Comparison of ENCODE assay signal across 8 cellular contexts in genomic region chr6:134173936-134174789, GRCh38.
DNase-seq lines count a peak whose midpoint lies in the region; ATAC-seq, FAIRE-seq and TF ChIP-seq lines count a peak whose summit lies in the region.

No MANE protein-coding gene starts in this region.

- no peaks in the 10 kb centered on the region for H3K79me2 ChIP-seq in OCI-LY7 (ENCODE audit: insufficient read depth, low read depth, low read length)

- H4K20me1 ChIP-seq in OCI-LY7 (ENCODE audit: insufficient read depth, low read length), result no peaks in the 10 kb centered on the region

- peak overlapping the region; percentile 39 for H3K27ac ChIP-seq in OCI-LY7 (ENCODE audit: low read depth, low read length, poor library complexity, severe bottlenecking)
- peak overlapping the region; percentile 96 to 98 for H3K27ac ChIP-seq in esophagus (ENCODE audit: low read depth in 2 of 2, low read length in 1 of 2)

- DNase-seq in GM12891 (ENCODE audit: insufficient read length, low spot score) (peak; percentile 35), OCI-LY7 (ENCODE audit: low spot score) (peak; percentile 86)
- peak; percentile 74 for DNase-seq in Jurkat, Clone E6-1 (ENCODE audit: low read depth, low spot score)
- DNase-seq in activated T-cell treated with anti-CD3 and anti-CD28 coated beads, Interleukin-2, amount 50 U/mL, for 1 hour, result peak; percentile 85
- peak; percentile 71 to 88 for DNase-seq in stimulated activated CD8-positive, alpha-beta memory T cell treated with anti-CD3 and anti-CD28 coated beads, Interleukin-4, amount 100 ng/mL, for 4 hours (ENCODE audit: low read depth in 2 of 2, low spot score in 1 of 2)

- H3K9me3 ChIP-seq in OCI-LY7 (ENCODE audit: low read length), result no peaks in the 10 kb centered on the region
- no peaks in the 10 kb centered on the region for H3K9me3 ChIP-seq in esophagus (ENCODE audit: control insufficient read depth in 2 of 2, insufficient read depth in 1 of 2, low read depth in 1 of 2, low read length in 1 of 2)
- no peaks in the 10 kb centered on the region for H3K9me3 ChIP-seq in mucosa of stomach (ENCODE audit: control insufficient read depth, low read length)

- peak overlapping the region; percentile 82 for H3K9ac ChIP-seq in mucosa of stomach (ENCODE audit: low read length)

- ATAC-seq in GM18498 (IDR thresholded peaks at IDR 0.05; ENCODE audit: unreplicated experiment), result no peak

- CTCF ChIA-PET in OCI-LY7 (lab: Charles Lee; ENCODE audit: unreplicated experiment), result interaction anchor here (1.0 to 1.6 kb wide), 3 partner anchors 9 to 477 kb away, joined by 4 read pairs; no protein-coding TSS in a partner anchor

- no peak for TF ChIP-seq POLR2A in GM12891 (IDR thresholded peaks at IDR 0.05; ENCODE audit: low read depth, low read length)

- intact Hi-C loops in OCI-LY7 (cut with micrococcal nuclease; ENCODE audit: unreplicated experiment), result loop anchor here (1.0 to 10.0 kb wide), 7 partner anchors 281 to 1261 kb away; no protein-coding TSS in a partner anchor

- H3K4me1 ChIP-seq in OCI-LY7 (ENCODE audit: insufficient read depth, low read length, poor library complexity, severe bottlenecking) (peaks cover 35% of the 10 kb centered on the region), esophagus (ENCODE audit: control insufficient read depth in 2 of 2, insufficient read depth in 2 of 2, low read length in 1 of 2) (peaks cover 0 to 7% of the 10 kb centered on the region in 2 donors), mucosa of stomach (ENCODE audit: control insufficient read depth, insufficient read depth, low read length) (peaks cover 9% of the 10 kb centered on the region)

- 0 to 1% methylated on average over 24 of the region's 24 CpGs for WGBS in esophagus, 2 donors

- no peaks in the 10 kb centered on the region for H3K9me2 ChIP-seq in OCI-LY7 (ENCODE audit: insufficient read depth, low read length)

- H3K4me2 ChIP-seq in OCI-LY7 (ENCODE audit: low read length), result peak overlapping the region; percentile 91

- H3K27me3 ChIP-seq in esophagus (ENCODE audit: control insufficient read depth in 1 of 2, insufficient read depth in 2 of 2, low read length in 2 of 2), result no peaks in the 10 kb centered on the region
- H3K27me3 ChIP-seq in mucosa of stomach (ENCODE audit: control insufficient read depth, insufficient read depth, low read length), result no peaks in the 10 kb centered on the region

- peaks cover 38% of the 10 kb centered on the region for H3K36me3 ChIP-seq in OCI-LY7 (ENCODE audit: insufficient read depth, low read length)
- peaks cover 18 to 19% of the 10 kb centered on the region in 2 donors for H3K36me3 ChIP-seq in esophagus (ENCODE audit: control insufficient read depth in 2 of 2, insufficient read depth in 2 of 2, low read length in 1 of 2)
- H3K36me3 ChIP-seq in mucosa of stomach (ENCODE audit: control insufficient read depth, insufficient read depth, low read length), result peaks cover 14% of the 10 kb centered on the region

- TF ChIP-seq CTCF in OCI-LY7 (conservative IDR thresholded peaks at IDR 0.05; ENCODE audit: low read length), result peak; percentile 98

- POLR2A ChIA-PET in OCI-LY7 (lab: Charles Lee), result interaction anchor here (1.0 to 1.1 kb wide), 2 partner anchors 9 to 464 kb away, joined by 4 to 5 read pairs; no protein-coding TSS in a partner anchor

- H2AFZ ChIP-seq in OCI-LY7 (ENCODE audit: low read length), result peak overlapping the region; percentile 89

- TSS peak; percentile 84 for BruUV-seq in OCI-LY7 (replicated peaks; lab: Mats Ljungman, UMichigan)

- FAIRE-seq in GM12891 (lab: Jason Lieb, UNC), result peak; percentile 41

- peak overlapping the region; percentile 61 for H3K4me3 ChIP-seq in Jurkat, Clone E6-1 (ENCODE audit: low read length)
- H3K4me3 ChIP-seq in OCI-LY7 (ENCODE audit: low read depth, low read length, poor library complexity, severe bottlenecking) (peak overlapping the region; percentile 76), esophagus (ENCODE audit: low read depth in 1 of 2, low read length in 2 of 2) (peak overlapping the region; percentile 78 to 87), mucosa of stomach (ENCODE audit: low read length) (peak overlapping the region; percentile 44)

TF ChIP-seq in GM12891, 5 proteins besides CTCF, POLR2A, EP300 and RAD21:
- no peak for TF ChIP-seq SPI1 (IDR thresholded peaks at IDR 0.05; ENCODE audit: low read depth, low read length)
- TF ChIP-seq POLR2AphosphoS5 (IDR thresholded peaks at IDR 0.05; ENCODE audit: low read depth, low read length), result no peak
- no peak for TF ChIP-seq POU2F2 (IDR thresholded peaks at IDR 0.05; ENCODE audit: low read depth, low read length)
- TF ChIP-seq TAF1 (IDR thresholded peaks at IDR 0.05; ENCODE audit: low read depth, low read length), result no peak
- no peak for TF ChIP-seq PAX5 (IDR thresholded peaks at IDR 0.05; ENCODE audit: insufficient read depth, low read length, severe bottlenecking)

Comparison
In these comparisons a context has a peak if more than half of its experiments do, and no peak if none do; other contexts are left out.
1. DNase-seq: peak in every context shown above with its lines; median percentile 86 in OCI-LY7; 85 in activated T-cell treated with anti-CD3 and anti-CD28 coated beads, Interleukin-2, amount 50 U/mL, for 1 hour; 80 in stimulated activated CD8-positive, alpha-beta memory T cell treated with anti-CD3 and anti-CD28 coated beads, Interleukin-4, amount 100 ng/mL, for 4 hours; 74 in Jurkat, Clone E6-1; 35 in GM12891.